ENCODE assay signal across 8 cellular contexts in genomic region chr22:42720263-42721044, GRCh38. TPM values are rescaled to one million over a fixed set of nuclear protein-coding genes. Genes with fewer than 3 reads are reported as not detected.
A peak's percentile ranks its signal among the peaks of the same experiment; 100 is the strongest.
DNase-seq lines count a peak whose midpoint lies in the region; ATAC-seq and TF ChIP-seq lines count a peak whose summit lies in the region.

A gene with protein sequence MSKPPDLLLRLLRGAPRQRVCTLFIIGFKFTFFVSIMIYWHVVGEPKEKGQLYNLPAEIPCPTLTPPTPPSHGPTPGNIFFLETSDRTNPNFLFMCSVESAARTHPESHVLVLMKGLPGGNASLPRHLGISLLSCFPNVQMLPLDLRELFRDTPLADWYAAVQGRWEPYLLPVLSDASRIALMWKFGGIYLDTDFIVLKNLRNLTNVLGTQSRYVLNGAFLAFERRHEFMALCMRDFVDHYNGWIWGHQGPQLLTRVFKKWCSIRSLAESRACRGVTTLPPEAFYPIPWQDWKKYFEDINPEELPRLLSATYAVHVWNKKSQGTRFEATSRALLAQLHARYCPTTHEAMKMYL (minus strand): TSS chr22:42720870. CDS start chr22:42693951, 26,919 bp downstream.

- no peaks in the 10 kb centered on the region for H3K79me2 ChIP-seq in parathyroid adenoma

- H3K4me3 ChIP-seq in parathyroid adenoma (ENCODE audit: low read depth, low read length), result peak within 1 kb of the TSS; percentile 49

- CTCF ChIA-PET in activated CD4-positive, alpha-beta memory T cell treated with anti-CD3 and anti-CD28 coated beads, Interleukin-2, amount 10 ng/mL, durations not matched to agents 7 days and 5 days (lab: Charles Lee), result no interaction called here

- no peaks in the 10 kb centered on the region for H3K9me3 Mint-ChIP-seq in activated CD4-positive, alpha-beta T cell treated with anti-CD3 and anti-CD28 coated beads, Interleukin-2, amount 10 ng/mL, durations not matched to agents 24 days and 14 days
- H3K9me3 Mint-ChIP-seq in activated CD4-positive, alpha-beta memory T cell treated with anti-CD3 and anti-CD28 coated beads, Interleukin-2, amount 10 ng/mL, durations not matched to agents 7 days and 5 days, result no peaks in the 10 kb centered on the region

- H3K9me3 ChIP-seq in parathyroid adenoma (ENCODE audit: control insufficient read depth, low read length), result no peaks in the 10 kb centered on the region

- no peak for TF ChIP-seq CTCF in parathyroid adenoma (IDR thresholded peaks at IDR 0.05)

- H3K27me3 ChIP-seq in parathyroid adenoma (ENCODE audit: control insufficient read depth, insufficient read depth, low read length), result no peaks in the 10 kb centered on the region

- H3K4me1 ChIP-seq in parathyroid adenoma, result no peaks in the 10 kb centered on the region

- H3K27ac Mint-ChIP-seq in activated CD4-positive, alpha-beta T cell treated with anti-CD3 and anti-CD28 coated beads, Interleukin-2, amount 10 ng/mL, durations not matched to agents 24 days and 14 days, result no peak within 1 kb of the TSS
- no peak within 1 kb of the TSS for H3K27ac Mint-ChIP-seq in activated CD4-positive, alpha-beta memory T cell treated with anti-CD3 and anti-CD28 coated beads, Interleukin-2, amount 10 ng/mL, durations not matched to agents 7 days and 5 days

- peaks cover 51% of the 10 kb centered on the region for H3K27me3 Mint-ChIP-seq in activated CD4-positive, alpha-beta T cell treated with anti-CD3 and anti-CD28 coated beads, Interleukin-2, amount 10 ng/mL, durations not matched to agents 24 days and 14 days
- peaks cover 44% of the 10 kb centered on the region for H3K27me3 Mint-ChIP-seq in activated CD4-positive, alpha-beta memory T cell treated with anti-CD3 and anti-CD28 coated beads, Interleukin-2, amount 10 ng/mL, durations not matched to agents 7 days and 5 days

- peak within 1 kb of the TSS; percentile 53 for H2AFZ ChIP-seq in parathyroid adenoma

- POLR2A ChIA-PET in activated CD4-positive, alpha-beta memory T cell treated with anti-CD3 and anti-CD28 coated beads, Interleukin-2, amount 10 ng/mL, durations not matched to agents 7 days and 5 days (lab: Charles Lee), result no interaction called here

- peak within 1 kb of the TSS; percentile 68 for H3K4me3 Mint-ChIP-seq in activated CD4-positive, alpha-beta T cell treated with anti-CD3 and anti-CD28 coated beads, Interleukin-2, amount 10 ng/mL, durations not matched to agents 24 days and 14 days
- H3K4me3 Mint-ChIP-seq in activated CD4-positive, alpha-beta memory T cell treated with anti-CD3 and anti-CD28 coated beads, Interleukin-2, amount 10 ng/mL, durations not matched to agents 7 days and 5 days, result peak within 1 kb of the TSS; percentile 48

- DNase-seq in activated CD4-positive, alpha-beta T cell treated with anti-CD3 and anti-CD28 coated beads, Interleukin-2, amount 10 ng/mL, durations not matched to agents 24 days and 14 days, result peak; percentile 64
- DNase-seq in activated CD4-positive, alpha-beta T cell treated with anti-CD3 and anti-CD28 coated beads for 1 hour, result no peak
- no peak for DNase-seq in activated CD4-positive, alpha-beta memory T cell treated with anti-CD3 and anti-CD28 coated beads, Interleukin-2, amount 10 ng/mL, durations not matched to agents 7 days and 5 days
- DNase-seq in glomerular endothelial cell (ENCODE audit: extremely low read depth, low read depth, low spot score) (no peak), superior temporal gyrus (ENCODE audit: extremely low spot score) (no peak)

- peaks cover 13% of the 10 kb centered on the region for H3K4me1 Mint-ChIP-seq in activated CD4-positive, alpha-beta T cell treated with anti-CD3 and anti-CD28 coated beads, Interleukin-2, amount 10 ng/mL, durations not matched to agents 24 days and 14 days
- H3K4me1 Mint-ChIP-seq in activated CD4-positive, alpha-beta memory T cell treated with anti-CD3 and anti-CD28 coated beads, Interleukin-2, amount 10 ng/mL, durations not matched to agents 7 days and 5 days, result peaks cover 23% of the 10 kb centered on the region

- no peaks in the 10 kb centered on the region for H3K36me3 Mint-ChIP-seq in activated CD4-positive, alpha-beta T cell treated with anti-CD3 and anti-CD28 coated beads, Interleukin-2, amount 10 ng/mL, durations not matched to agents 24 days and 14 days (ENCODE audit: low read depth)
- H3K36me3 Mint-ChIP-seq in activated CD4-positive, alpha-beta memory T cell treated with anti-CD3 and anti-CD28 coated beads, Interleukin-2, amount 10 ng/mL, durations not matched to agents 7 days and 5 days (ENCODE audit: low read depth), result no peaks in the 10 kb centered on the region

- peak within 1 kb of the TSS; percentile 67 for H3K4me2 ChIP-seq in parathyroid adenoma (ENCODE audit: low read length)

- no peaks in the 10 kb centered on the region for H3K36me3 ChIP-seq in parathyroid adenoma (ENCODE audit: control insufficient read depth, insufficient read depth, low read length)

- no peak for ATAC-seq in HG02852 (IDR thresholded peaks at IDR 0.05; ENCODE audit: unreplicated experiment)
- ATAC-seq in HG03520 (IDR thresholded peaks at IDR 0.05; ENCODE audit: unreplicated experiment), result no peak

- intact Hi-C loops in activated CD4-positive, alpha-beta T cell treated with anti-CD3 and anti-CD28 coated beads, Interleukin-2, amount 10 ng/mL, durations not matched to agents 24 days and 14 days (cut with micrococcal nuclease), result no loop called here

- H3K9ac ChIP-seq in parathyroid adenoma, result no peak within 1 kb of the TSS

- H3K27ac ChIP-seq in parathyroid adenoma, result peak within 1 kb of the TSS; percentile 15

RNA-seq across cellular contexts. Expression of the gene that starts here (rescaled TPM):
- total RNA-seq in activated CD4-positive, alpha-beta T cell treated with anti-CD3 and anti-CD28 coated beads, Interleukin-2, amount 10 ng/mL, durations not matched to agents 24 days and 14 days, result not detected in 2 replicates
- under 1 TPM; 0.58 to 0.63 TPM for total RNA-seq in activated CD4-positive, alpha-beta memory T cell treated with anti-CD3 and anti-CD28 coated beads, Interleukin-2, amount 10 ng/mL, durations not matched to agents 7 days and 5 days
- 19.1 and 22.0 TPM in 2 replicates for total RNA-seq in glomerular endothelial cell

Comparison
In these comparisons a context has a peak if more than half of its experiments do, and no peak if none do; other contexts are left out.
1. RNA of the gene that starts here (total RNA-seq): 19.1 to 22.0 TPM in glomerular endothelial cell; 0.58 to 0.63 TPM in activated CD4-positive, alpha-beta memory T cell treated with anti-CD3 and anti-CD28 coated beads, Interleukin-2, amount 10 ng/mL, durations not matched to agents 7 days and 5 days and not detected in activated CD4-positive, alpha-beta T cell treated with anti-CD3 and anti-CD28 coated beads, Interleukin-2, amount 10 ng/mL, durations not matched to agents 24 days and 14 days; every median in the first group is over 10 times any median in the second.
2. Peak in DNase-seq in activated CD4-positive, alpha-beta T cell treated with anti-CD3 and anti-CD28 coated beads, Interleukin-2, amount 10 ng/mL, durations not matched to agents 24 days and 14 days; RNA of the gene not detected or under 1 TPM.